ENCODE assay signal across 2 cellular contexts in genomic region chr22:27517361-27517760, GRCh38.
TF ChIP-seq lines count a peak whose summit lies in the region.

No MANE protein-coding gene starts in this region.

TF ChIP-seq in IMR-90, 13 proteins besides CTCF, POLR2A, EP300 and RAD21:
- no peak for TF ChIP-seq NFE2L2 (IDR thresholded peaks at IDR 0.05; ENCODE audit: low read depth, low read length)
- no peak for TF ChIP-seq USF2 (IDR thresholded peaks at IDR 0.05; ENCODE audit: low read depth, low read length)
- TF ChIP-seq ELK1 (IDR thresholded peaks at IDR 0.05; ENCODE audit: borderline replicate concordance, low read depth, low read length) = no peak
- TF ChIP-seq MAZ (IDR thresholded peaks at IDR 0.05; ENCODE audit: borderline replicate concordance, low read depth, low read length) = no peak
- no peak for TF ChIP-seq SMC3 (IDR thresholded peaks at IDR 0.05; ENCODE audit: low read depth, low read length)
- TF ChIP-seq BHLHE40 (IDR thresholded peaks at IDR 0.05; ENCODE audit: low read depth, low read length) = no peak
- no peak for TF ChIP-seq RCOR1 (IDR thresholded peaks at IDR 0.05; ENCODE audit: insufficient replicate concordance, low read length)
- TF ChIP-seq RFX5 (IDR thresholded peaks at IDR 0.05; ENCODE audit: low read depth, low read length) = no peak
- no peak for TF ChIP-seq CEBPB (IDR thresholded peaks at IDR 0.05; ENCODE audit: low read depth, low read length)
- TF ChIP-seq MAFK (IDR thresholded peaks at IDR 0.05; ENCODE audit: low read depth, low read length) = no peak
- no peak for TF ChIP-seq CHD1 (IDR thresholded peaks at IDR 0.05; ENCODE audit: low read depth, low read length)
- TF ChIP-seq FOS (IDR thresholded peaks at IDR 0.05; ENCODE audit: low read depth, low read length) = no peak
- TF ChIP-seq MXI1 (IDR thresholded peaks at IDR 0.05; ENCODE audit: borderline replicate concordance, low read depth, low read length) = no peak

TF ChIP-seq in H1, 55 proteins besides CTCF, POLR2A, EP300 and RAD21:
- TF ChIP-seq ATF3 (IDR thresholded peaks at IDR 0.05; ENCODE audit: insufficient read depth, low read depth, low read length) (no peak), SIX5 (IDR thresholded peaks at IDR 0.05; ENCODE audit: low read depth, low read length) (no peak), POLR2AphosphoS5 (IDR thresholded peaks at IDR 0.05; ENCODE audit: low read depth, low read length) (no peak), RNF2 (IDR thresholded peaks at IDR 0.05; ENCODE audit: borderline replicate concordance, low read depth, low read length, missing control alignments, poor library complexity, severe bottlenecking) (no peak), BRCA1 (IDR thresholded peaks at IDR 0.05; ENCODE audit: low read depth, low read length) (no peak), KDM1A (IDR thresholded peaks at IDR 0.05; ENCODE audit: borderline replicate concordance, low read length) (0 out of 2 replicates have a peak, but pooled peaks have one; percentile 34), SUZ12 (IDR thresholded peaks at IDR 0.05; ENCODE audit: low read length) (no peak), CHD2 (IDR thresholded peaks at IDR 0.05; ENCODE audit: low read length) (no peak)
